30 cellular contexts compared by ENCODE assay signal in the genomic region with DNA sequence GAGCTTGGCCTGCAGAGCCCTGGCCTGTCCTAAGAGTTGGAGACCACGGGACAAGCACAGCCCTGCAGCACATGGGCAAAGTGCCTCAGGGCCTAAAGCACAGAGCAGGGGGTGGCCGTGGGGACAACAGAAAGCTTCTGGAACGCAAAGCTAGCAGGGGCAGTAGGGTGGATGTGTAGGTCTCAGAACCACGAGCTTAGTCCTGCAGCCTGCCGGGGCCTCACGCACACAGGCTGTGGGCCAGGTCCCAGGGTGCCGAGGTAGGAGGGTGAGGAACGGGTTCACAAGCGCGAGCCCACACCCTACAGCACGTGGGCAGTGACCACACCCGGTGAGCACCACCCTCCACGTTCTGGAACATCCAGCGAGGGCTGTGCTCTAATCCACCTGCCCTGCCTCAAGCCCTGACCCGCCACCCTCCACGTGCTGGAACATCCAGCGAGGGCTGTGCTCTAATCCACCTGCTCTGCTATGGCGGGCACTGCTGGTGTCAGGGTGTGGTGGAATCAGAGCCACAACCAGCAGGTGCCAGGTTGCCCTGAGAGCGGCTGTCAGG. TPM values are rescaled to one million over a fixed set of nuclear protein-coding genes. Genes with fewer than 3 reads are reported as not detected.
DNase-seq lines count a peak whose midpoint lies in the region; ATAC-seq and TF ChIP-seq lines count a peak whose summit lies in the region.
"Had no signal": no experiment of that assay in that cellular context is flagged by ENCODE, and none has a peak within 500 bp of the region (broad histone marks: within the 10 kb centered on the region; RNA-seq: fewer than 3 reads in every experiment).

No MANE protein-coding gene starts in this region.

- DNase-seq in OCI-LY7 (ENCODE audit: low spot score) (no peak), spleen (peak; percentile 81), midbrain (lab: John Stamatoyannopoulos, UW) (no peak), globus pallidus (ENCODE audit: low spot score) (no peak), posterior vena cava (ENCODE audit: low spot score) (no peak)
- DNase-seq: activated CD4-positive, alpha-beta T cell treated with anti-CD3 and anti-CD28 coated beads for 1 hour; activated CD8-positive, alpha-beta memory T cell treated with anti-CD3 and anti-CD28 coated beads, Interleukin-2, amount 50 U/mL, for 48 hours; activated CD8-positive, alpha-beta T cell treated with anti-CD3 and anti-CD28 coated beads for 36 hours; amygdala; C1 segment of cervical spinal cord; COR-L47; GF-D8; glutamatergic neuron; GM23248; NCI-H1092; NCI-H1694; NCI-H2171; NCI-H510A; OCI-M1; stimulated activated naive CD8-positive, alpha-beta T cell treated with anti-CD3 and anti-CD28 coated beads, Interleukin-15, Interleukin-2, amounts not matched to agents 100 U/mL and 50 U/mL, for 24 hours; T-helper 17 cell had no signal

- H2AFZ ChIP-seq in OCI-LY7 (ENCODE audit: low read length): no peak overlapping the region
- H2AFZ ChIP-seq: GM23248 had no signal

- POLR2A ChIA-PET in HEK293 (lab: Yijun Ruan, JAX): interaction anchor here (0.9 kb wide), 1 partner anchor 9 kb away, joined by 6 read pairs; the partner anchor contains the start of gene CLPTM1L
- POLR2A ChIA-PET in OCI-LY7 (lab: Charles Lee): interaction anchor here (1.3 kb wide), 1 partner anchor 20 kb away, joined by 3 read pairs; no protein-coding TSS in a partner anchor

- no peaks in the 10 kb centered on the region for H3K9me2 ChIP-seq in OCI-LY7 (ENCODE audit: insufficient read depth, low read length)

- no TSS peak for BruUV-seq in OCI-LY7 (replicated peaks; lab: Mats Ljungman, UMichigan)

- no peaks in the 10 kb centered on the region; the same call in 1 of the 2 replicates for H4K20me1 ChIP-seq in OCI-LY7 (ENCODE audit: insufficient read depth, low read length)

- H3K4me2 ChIP-seq in OCI-LY7 (ENCODE audit: low read length): peak overlapping the region; percentile 55; the same call in 1 of the 2 replicates

- TF ChIP-seq POLR2A in spleen (IDR thresholded peaks at IDR 0.05): no peak

- no peaks in the 10 kb centered on the region for H3K27me3 ChIP-seq in spleen (replicated peaks in 1 of 7)

- WGBS in spleen, 5 donors: 72 to 94% (median 91%) methylated on average over 10 to 19 of the region's 19 CpGs

- peak; percentile 39 for ATAC-seq in esophagus mucosa
- ATAC-seq in HG02840 (IDR thresholded peaks at IDR 0.05; ENCODE audit: low FRiP score, unreplicated experiment): no peak
- ATAC-seq: activated CD8-positive, alpha-beta T cell treated with anti-CD3 and anti-CD28 coated beads for 36 hours; SK-N-SH treated with all-trans-retinoic acid at 6 μM for 48 hours; stimulated activated naive CD8-positive, alpha-beta T cell treated with anti-CD3 and anti-CD28 coated beads, Interleukin-15, Interleukin-2, amounts not matched to agents 100 U/mL and 50 U/mL, for 24 hours had no signal

- CTCF ChIA-PET in HEK293 (lab: Yijun Ruan, JAX): no interaction called here
- CTCF ChIA-PET in OCI-LY7 (lab: Charles Lee; ENCODE audit: unreplicated experiment): interaction anchor here (0.6 to 1.1 kb wide), 3 partner anchors 9 to 33 kb away, joined by 3 to 6 read pairs (median 3); no protein-coding TSS in a partner anchor

- TF ChIP-seq CTCF in HEK293 (tag by site-specific recombination; IDR thresholded peaks at IDR 0.05) (no peak), OCI-LY7 (conservative IDR thresholded peaks at IDR 0.05; ENCODE audit: low read length) (no peak), spleen (IDR thresholded peaks at IDR 0.05 in 8 of 11, conservative IDR thresholded peaks at IDR 0.05 in 3 of 11) (no peak)

- H3K9me3 ChIP-seq in HEK293 (ENCODE audit: control insufficient read depth, insufficient read depth, low read depth, low read length) (no peaks in the 10 kb centered on the region), OCI-LY7 (ENCODE audit: low read length) (no peaks in the 10 kb centered on the region), spleen (no peaks in the 10 kb centered on the region)

- H3K79me2 ChIP-seq in OCI-LY7 (ENCODE audit: insufficient read depth, low read depth, low read length): peaks cover 31% of the 10 kb centered on the region

- H3K27ac ChIP-seq in HEK293 (ENCODE audit: extremely low read depth, low read depth, low read length) (no peak overlapping the region), OCI-LY7 (ENCODE audit: low read depth, low read length, poor library complexity, severe bottlenecking) (peak overlapping the region; percentile 83), spleen (no peak overlapping the region)
- H3K27ac ChIP-seq: GM23248 had no signal

- H3K36me3 ChIP-seq in HEK293 (ENCODE audit: control insufficient read depth in 2 of 2, insufficient read depth in 1 of 2, low read length in 2 of 2) (peaks cover 8 to 96% of the 10 kb centered on the region in 2 experiments), OCI-LY7 (ENCODE audit: insufficient read depth, low read length) (peaks cover 95% of the 10 kb centered on the region), spleen (peaks cover 7 to 100% (median 87%) of the 10 kb centered on the region in 6 donors)

- H3K4me3 ChIP-seq in HEK293 (ENCODE audit: low read depth, low read length) (no peak overlapping the region), OCI-LY7 (ENCODE audit: low read depth, low read length, poor library complexity, severe bottlenecking) (no peak overlapping the region), spleen (no peak overlapping the region)
- H3K4me3 ChIP-seq: GM23248 had no signal

- H3K4me1 ChIP-seq in HEK293 (ENCODE audit: control insufficient read depth, insufficient read depth, low read length): no peaks in the 10 kb centered on the region
- H3K4me1 ChIP-seq in OCI-LY7 (ENCODE audit: insufficient read depth, low read length, poor library complexity, severe bottlenecking): peaks cover 30% of the 10 kb centered on the region
- H3K4me1 ChIP-seq in spleen: peaks cover 0 to 26% (median 0%) of the 10 kb centered on the region in 6 donors

- intact Hi-C loops in OCI-LY7 (cut with micrococcal nuclease; ENCODE audit: unreplicated experiment) (no loop called here), spleen (cut with DNase I; ENCODE audit: low total_unique reads) (no loop called here), posterior vena cava (cut with DNase I) (no loop called here)

TF ChIP-seq in HEK293, 187 proteins besides CTCF, POLR2A, EP300 and RAD21:
- no peak for TF ChIP-seq ZNF146 (tag by site-specific recombination; IDR thresholded peaks at IDR 0.05)
- no peak for TF ChIP-seq YY1 (tag by site-specific recombination; IDR thresholded peaks at IDR 0.05)
- TF ChIP-seq ZNF658 (tag by site-specific recombination; IDR thresholded peaks at IDR 0.05): no peak
- no peak for TF ChIP-seq ZSCAN23 (tag by site-specific recombination; IDR thresholded peaks at IDR 0.05)
- peak; percentile 90 for TF ChIP-seq KLF1 (tag by site-specific recombination; IDR thresholded peaks at IDR 0.05)

RNA-seq across cellular contexts. Expression of gene CLPTM1L, which starts 9.3 kb away (rescaled TPM):
- 356 and 395 TPM in 2 replicates for total RNA-seq in OCI-LY7 (2014; rRNA removed; shearing (Covaris generic))
- total RNA-seq in OCI-LY7 (2022) (395 and 396 TPM in 2 replicates), esophagus mucosa (39.5 TPM), spleen (100 to 1,000 TPM in 3 of 7 donors, 10 to 100 TPM in 4; 87.2 to 118 (median 99.9) TPM), posterior vena cava (10 to 100 TPM; 56.5 to 65.9 TPM)
- 10 to 100 TPM; 39.7 to 55.6 (median 45.1) TPM for polyA plus RNA-seq in spleen

RNA-seq across cellular contexts. Expression of gene TERT, which starts 40.8 kb away (rescaled TPM):
- total RNA-seq in OCI-LY7 (2014; rRNA removed; shearing (Covaris generic)): 120 and 156 TPM in 2 replicates
- 173 and 198 TPM in 2 replicates for total RNA-seq in OCI-LY7 (2022)
- not detected for total RNA-seq in esophagus mucosa
- total RNA-seq in spleen: 1 to 10 TPM in 2 of 7 donors, under 1 TPM in 3, not detected in 2; 0.16 to 5.3 (median 0.43) TPM
- under 1 TPM; 0.09 to 0.53 (median 0.19) TPM for polyA plus RNA-seq in spleen
- total RNA-seq in posterior vena cava: under 1 TPM in 1 of 2 donors, not detected in 1; 0.14 TPM
- total RNA-seq: GM23248, osteoblast, skeletal muscle tissue, temporal lobe, urinary bladder had no signal
- polyA plus RNA-seq: GM23248, liver, urinary bladder had no signal

Comparison
In these comparisons a context has a peak if more than half of its experiments do, and no peak if none do; other contexts are left out.
1. RNA of gene TERT, which starts 40.8 kb away (total RNA-seq): 120 to 198 TPM in OCI-LY7; 0.16 to 5.3 TPM in spleen, 0.14 TPM in posterior vena cava and not detected in esophagus mucosa (single experiment); every median in the first group is over 10 times any median in the second.